Comparison of ENCODE assay signal across 24 cellular contexts in the genomic region with DNA sequence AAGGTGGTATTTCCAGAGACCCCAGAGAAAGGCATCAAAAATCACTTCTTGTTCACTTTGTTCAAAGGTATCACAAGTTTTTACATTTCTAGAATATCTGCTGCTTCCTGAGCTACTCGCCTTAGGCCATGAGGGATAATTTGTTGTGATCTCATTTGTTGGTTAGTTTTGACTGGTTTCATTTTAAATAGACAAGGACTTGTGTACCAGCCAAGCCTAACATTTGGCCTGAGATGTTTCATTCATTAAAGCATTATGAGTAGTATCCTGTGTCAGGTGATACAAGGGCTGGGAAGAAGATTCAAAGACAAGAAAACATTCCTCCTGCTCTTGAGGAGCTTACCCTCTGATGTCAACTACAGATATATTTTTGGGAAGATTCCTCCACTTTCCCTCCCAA.
"Had no signal": no experiment of that assay in that cellular context is flagged by ENCODE, and none has a peak within 500 bp of the region (broad histone marks: within the 10 kb centered on the region; RNA-seq: fewer than 3 reads in every experiment).

No MANE protein-coding gene starts in this region.

- DNase-seq: activated CD4-positive, alpha-beta T cell treated with anti-CD3 and anti-CD28 coated beads for 48 hours; activated CD4-positive, alpha-beta T cell treated with anti-CD3 and anti-CD28 coated beads, Interleukin-2, amount 50 U/mL, for 48 hours; activated CD4-positive, CD25-positive, alpha-beta regulatory T cell treated with anti-CD3 and anti-CD28 coated beads, Interleukin-2, amount 50 U/mL, for 72 hours; activated CD8-positive, alpha-beta memory T cell treated with anti-CD3 and anti-CD28 coated beads, Interleukin-2, amount 10 ng/mL, durations not matched to agents 7 days and 5 days; activated effector memory CD4-positive, alpha-beta T cell treated with Interleukin-2 at 50 U/mL for 16 hours; activated naive CD4-positive, alpha-beta T cell; activated T-cell treated with anti-CD3 and anti-CD28 coated beads, Interleukin-2, amount 50 U/mL, for 24 hours; amygdala; NCI-H1092; NCI-H1417 treated with DMSO at 0.1 percent for 48 hours; NCI-H1694; NCI-H2029; NCI-H345; NCI-H510A; NCI-H526 treated with DMSO at 0.1 percent for 48 hours; NK-92 treated with Interleukin-12 subunit alpha and Interleukin-12 subunit beta, amount 100 ng/mL, for 24 hours; OCI-M1; Right ventricle myocardium superior; SJCRH30; T-helper 17 cell; T-helper 9 cell had no signal

- H3K36me3 ChIP-seq: SJCRH30 had no signal

- H3K27ac ChIP-seq: RWPE1, SJCRH30 had no signal

- H3K4me3 ChIP-seq: SJCRH30 had no signal

- ATAC-seq: activated CD8-positive, alpha-beta memory T cell treated with anti-CD3 and anti-CD28 coated beads, Interleukin-2, amount 10 ng/mL, durations not matched to agents 7 days and 5 days; Panc1; SK-N-SH treated with all-trans-retinoic acid at 6 μM for 48 hours; T-helper 17 cell had no signal

- H3K9me3 ChIP-seq: SJCRH30 had no signal

- H3K27me3 ChIP-seq: SJCRH30 had no signal

- H3K4me1 ChIP-seq: SJCRH30 had no signal
